Comparison of ENCODE assay signal across 17 cellular contexts in the genomic region with DNA sequence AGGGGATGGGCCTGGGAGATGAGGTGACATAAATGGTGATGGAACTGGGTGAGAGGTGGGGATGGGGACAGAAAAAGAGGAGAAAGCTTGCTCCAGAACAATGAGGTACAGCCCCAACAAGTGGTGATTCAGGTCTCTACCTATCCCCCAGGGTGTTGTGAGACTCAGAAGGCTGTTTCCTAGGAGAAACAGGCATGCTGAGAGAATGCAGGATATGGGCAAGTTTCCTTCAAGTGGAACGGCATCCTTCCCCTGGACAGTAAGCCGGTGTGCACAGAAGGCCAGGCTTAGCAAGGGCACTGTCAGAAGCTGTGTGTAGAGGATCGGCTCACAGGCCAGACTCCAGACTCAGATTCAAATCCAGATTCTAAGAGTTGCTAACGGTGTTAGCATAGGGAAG. TPM values are rescaled to one million over a fixed set of nuclear protein-coding genes. Genes with fewer than 3 reads are reported as not detected.
DNase-seq lines count a peak whose midpoint lies in the region; ATAC-seq and FAIRE-seq lines count a peak whose summit lies in the region.
"Had no signal": no experiment of that assay in that cellular context is flagged by ENCODE, and none has a peak within 500 bp of the region (broad histone marks: within the 10 kb centered on the region; RNA-seq: fewer than 3 reads in every experiment).

No MANE protein-coding gene starts in this region.

- ATAC-seq in GM18909 (IDR thresholded peaks at IDR 0.05; ENCODE audit: poor library complexity, unreplicated experiment): no peak
- ATAC-seq in GM18873 (IDR thresholded peaks at IDR 0.05; ENCODE audit: low FRiP score, unreplicated experiment): no peak
- ATAC-seq: body of pancreas had no signal

- no peak overlapping the region for H3K4me3 ChIP-seq in BLaER1 treated with 17β-estradiol and CSF1 and Interleukin-3, amounts not matched to agents 10 nM and 100 nM
- H3K4me3 ChIP-seq in mesodermal cell (ENCODE audit: extremely low read depth, insufficient read depth, low read length, poor library complexity, severe bottlenecking): no peak overlapping the region
- H3K4me3 ChIP-seq: body of pancreas had no signal

- peaks cover 82 to 100% (median 94%) of the 10 kb centered on the region in 11 experiments for H3K36me3 ChIP-seq in BLaER1 treated with 17β-estradiol and CSF1 and Interleukin-3, amounts not matched to agents 10 nM and 100 nM
- H3K36me3 ChIP-seq in mesodermal cell (ENCODE audit: control insufficient read depth, insufficient read depth, low read length): peaks cover 74% of the 10 kb centered on the region

- peaks cover 0 to 86% (median 21%) of the 10 kb centered on the region in 11 experiments; a peak in 11 of 22 replicates for H4K20me1 ChIP-seq in BLaER1 treated with 17β-estradiol and CSF1 and Interleukin-3, amounts not matched to agents 10 nM and 100 nM

- peak overlapping the region in 4 of 11 experiments; percentile 27 to 36 (median 32); a peak in 3 of 22 replicates for H3K9ac ChIP-seq in BLaER1 treated with 17β-estradiol and CSF1 and Interleukin-3, amounts not matched to agents 10 nM and 100 nM

- peaks cover 71 to 100% (median 94%) of the 10 kb centered on the region in 10 experiments for H3K4me1 ChIP-seq in BLaER1 treated with 17β-estradiol and CSF1 and Interleukin-3, amounts not matched to agents 10 nM and 100 nM
- peaks cover 21% of the 10 kb centered on the region for H3K4me1 ChIP-seq in mesodermal cell (ENCODE audit: control insufficient read depth, insufficient read depth, low read length, poor library complexity, severe bottlenecking)
- H3K4me1 ChIP-seq: body of pancreas had no signal

- H3K27me3 ChIP-seq in BLaER1 treated with 17β-estradiol and CSF1 and Interleukin-3, amounts not matched to agents 10 nM and 100 nM: no peaks in the 10 kb centered on the region
- H3K27me3 ChIP-seq: body of pancreas had no signal

- no peaks in the 10 kb centered on the region for H3K9me3 ChIP-seq in BLaER1 treated with 17β-estradiol and CSF1 and Interleukin-3, amounts not matched to agents 10 nM and 100 nM (replicated peaks in 1 of 11)
- no peaks in the 10 kb centered on the region for H3K9me3 ChIP-seq in mesodermal cell (ENCODE audit: control insufficient read depth, low read length)
- H3K9me3 ChIP-seq: body of pancreas had no signal

- WGBS in mesodermal cell (ENCODE audit: insufficient coverage in 2 of 2), 2 experiments: 77% methylated on average over 4 of the region's 4 CpGs

- peak; percentile 54 for DNase-seq in NCI-H226
- peak; percentile 31 for DNase-seq in dedifferentiated amniotic fluid mesenchymal stem cell (ENCODE audit: extremely low spot score)
- no peak for DNase-seq in frontal cortex (ENCODE audit: low spot score in 2 of 2)
- no peak for DNase-seq in HCEC 1CT
- DNase-seq: body of pancreas, GDM1, NCI-H524 treated with DMSO at 0.1 percent for 48 hours, SHP77, small intestine had no signal

- H3K27ac ChIP-seq in BLaER1 treated with 17β-estradiol and CSF1 and Interleukin-3, amounts not matched to agents 10 nM and 100 nM: peak overlapping the region in 7 of 11 experiments; percentile 13 to 55 (median 23); a peak in 8 of 22 replicates
- H3K27ac ChIP-seq in mesodermal cell (ENCODE audit: low read depth, low read length, severe bottlenecking): peak overlapping the region; percentile 19
- H3K27ac ChIP-seq: body of pancreas, HL-60 had no signal

- no peak for FAIRE-seq in frontal cortex (lab: Jason Lieb, UNC)
- FAIRE-seq: endothelial cell of umbilical vein, islet of Langerhans, small intestine, TTC549 had no signal

- peak overlapping the region; percentile 49 to 84 (median 66) for H3K4me2 ChIP-seq in BLaER1 treated with 17β-estradiol and CSF1 and Interleukin-3, amounts not matched to agents 10 nM and 100 nM

RNA-seq across cellular contexts. Expression of a gene that starts 34.1 kb away (rescaled TPM):
- not detected for polyA plus RNA-seq in mesodermal cell (2013, experiment 1 of 2)
- polyA plus RNA-seq in mesodermal cell (2013, experiment 2 of 2): not detected
- 0.41 TPM for total RNA-seq in frontal cortex
- total RNA-seq: body of pancreas, endothelial cell of umbilical vein had no signal
- polyA plus RNA-seq: endothelial cell of umbilical vein had no signal

Comparison
In these comparisons a context has a peak if more than half of its experiments do, and no peak if none do; other contexts are left out.
1. DNase-seq: peak in NCI-H226 (single experiment) and dedifferentiated amniotic fluid mesenchymal stem cell (single experiment); none in frontal cortex (0 of 2) and HCEC 1CT (single experiment).